Comparison of ENCODE assay signal across 8 cellular contexts in the genomic region with DNA sequence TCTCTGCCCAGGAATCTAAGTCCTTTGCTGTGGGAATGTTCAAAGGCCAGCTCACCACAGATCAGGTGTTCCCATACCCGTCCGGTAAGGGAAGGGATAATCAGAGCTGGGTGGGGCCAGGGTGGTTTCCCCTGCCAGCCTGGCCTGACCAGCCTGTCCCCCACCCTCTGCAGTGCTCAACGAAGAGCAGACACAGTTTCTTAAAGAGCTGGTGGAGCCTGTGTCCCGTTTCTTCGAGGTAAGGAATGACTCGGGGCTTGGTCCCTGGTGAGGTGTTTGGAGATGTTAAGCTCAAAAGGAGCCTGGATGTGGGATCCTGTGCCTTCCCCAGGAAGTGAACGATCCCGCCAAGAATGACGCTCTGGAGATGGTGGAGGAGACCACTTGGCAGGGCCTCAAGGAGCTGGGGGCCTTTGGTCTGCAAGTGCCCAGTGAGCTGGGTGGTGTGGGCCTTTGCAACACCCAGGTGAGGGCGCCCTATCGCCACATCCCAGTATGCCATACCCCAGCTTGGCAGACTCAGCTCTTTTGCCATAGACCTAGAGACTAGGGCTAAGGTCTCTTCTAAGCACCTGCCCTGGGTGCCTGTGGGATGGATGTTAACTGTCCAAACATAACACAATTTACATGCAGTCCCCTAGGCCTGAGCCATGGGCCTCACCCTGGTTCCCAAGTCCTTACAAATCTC. TPM values are rescaled to one million over a fixed set of nuclear protein-coding genes. Genes with fewer than 3 reads are reported as not detected.
DNase-seq lines count a peak whose midpoint lies in the region; ATAC-seq, FAIRE-seq and TF ChIP-seq lines count a peak whose summit lies in the region.

No MANE protein-coding gene starts in this region.

- no peak for ATAC-seq in HG02970 (IDR thresholded peaks at IDR 0.05; ENCODE audit: low FRiP score, unreplicated experiment)

- H3K36me3 ChIP-seq in kidney (ENCODE audit: control insufficient read depth in 1 of 2, insufficient read depth in 2 of 2, low read length in 2 of 2): peaks cover 30 to 38% of the 10 kb centered on the region in 2 donors

- H3K27ac ChIP-seq in kidney (ENCODE audit: low read depth in 2 of 2, low read length in 2 of 2): peak overlapping the region; percentile 100

- intact Hi-C loops in MCF 10A (cut with micrococcal nuclease) (loop anchor here (1.0 kb wide), 1 partner anchor 76 kb away; no protein-coding TSS in a partner anchor), kidney (cut with DNase I) (no loop called here)

- peak overlapping the region; percentile 86 for H3K4me3 Mint-ChIP-seq in MCF 10A (ENCODE audit: unreplicated experiment)

- peak overlapping the region; percentile 96 for H3K27ac Mint-ChIP-seq in MCF 10A (ENCODE audit: low read depth, unreplicated experiment)

- no peaks in the 10 kb centered on the region for H3K9me3 Mint-ChIP-seq in MCF 10A (ENCODE audit: unreplicated experiment)

- no peak for TF ChIP-seq POLR2A in H54 (IDR thresholded peaks at IDR 0.05; ENCODE audit: low read depth, low read length)

- TF ChIP-seq CTCF in MCF 10A (IDR thresholded peaks at IDR 0.05; ENCODE audit: unreplicated experiment) (peak; percentile 63), kidney (IDR thresholded peaks at IDR 0.05; ENCODE audit: borderline replicate concordance, extremely low read depth, insufficient read depth) (peak; percentile 37)

- H3K27me3 Mint-ChIP-seq in MCF 10A (ENCODE audit: insufficient read depth, unreplicated experiment): no peaks in the 10 kb centered on the region

- peaks cover 35% of the 10 kb centered on the region for H3K4me1 Mint-ChIP-seq in MCF 10A (ENCODE audit: insufficient read depth, unreplicated experiment)

- CTCF ChIA-PET in MCF 10A (lab: Yijun Ruan, JAX): interaction anchor here (0.6 to 2.0 kb wide), 6 partner anchors 11 to 76 kb away, joined by 3 to 9 read pairs (median 4); partner anchors contain the start of genes DVL2, PHF23 and SLC2A4

- DNase-seq in DMS114 treated with DMSO at 0.1 percent for 48 hours (lab: John Stamatoyannopoulos, UW; ENCODE audit: unreplicated experiment) (peak; percentile 44), T-helper 2 cell (peak in 4 of 5 experiments; percentile 31 to 77 (median 41)), MCF 10A (ENCODE audit: unreplicated experiment) (peak; percentile 70), kidney (peak; percentile 82), H54 (ENCODE audit: insufficient read length, low spot score) (no peak)
- peak; percentile 41 to 61 for DNase-seq in stimulated activated CD4-positive, alpha-beta T cell treated with anti-CD3 and anti-CD28 coated beads, Interleukin-2, amount 100 ng/mL, for 48 hours

- BruUV-seq in MCF 10A (replicated peaks; lab: Mats Ljungman, UMichigan): no TSS peak

- no peaks in the 10 kb centered on the region for H3K9me3 ChIP-seq in kidney (ENCODE audit: control insufficient read depth in 1 of 2, low read length in 2 of 2)

- POLR2A ChIA-PET in MCF 10A (lab: Yijun Ruan, JAX): interaction anchor here (0.6 to 9.0 kb wide), 17 partner anchors 16 to 668 kb away, joined by 3 to 278 read pairs (median 6); partner anchors contain the start of genes CTDNEP1, DVL2, GABARAP and MPDU1

- peaks cover 58% of the 10 kb centered on the region for H3K36me3 Mint-ChIP-seq in MCF 10A (ENCODE audit: insufficient read depth, unreplicated experiment)

- H3K4me1 ChIP-seq in kidney (ENCODE audit: control insufficient read depth in 1 of 2, insufficient read depth in 1 of 2, low read depth in 1 of 2, low read length in 2 of 2): peaks cover 36 to 48% of the 10 kb centered on the region in 2 donors

- TF ChIP-seq EP300 in Ishikawa (IDR thresholded peaks at IDR 0.05; ENCODE audit: borderline replicate concordance): no peak

- H3K9ac ChIP-seq in kidney (ENCODE audit: low read length in 2 of 2): peak overlapping the region; percentile 90 to 99

- peak overlapping the region; percentile 74 to 91 for H3K4me3 ChIP-seq in kidney (ENCODE audit: low read length in 2 of 2)

- peak; percentile 43; the same call in 1 of the 2 replicates for TF ChIP-seq RAD21 in Ishikawa (IDR thresholded peaks at IDR 0.05; ENCODE audit: low read depth)

- FAIRE-seq in kidney (lab: Jason Lieb, UNC): peak; percentile 81
- no peak for FAIRE-seq in H54 (lab: Jason Lieb, UNC)

TF ChIP-seq in Ishikawa, 13 proteins besides CTCF, POLR2A, EP300 and RAD21:
- TF ChIP-seq, protein P1, sequence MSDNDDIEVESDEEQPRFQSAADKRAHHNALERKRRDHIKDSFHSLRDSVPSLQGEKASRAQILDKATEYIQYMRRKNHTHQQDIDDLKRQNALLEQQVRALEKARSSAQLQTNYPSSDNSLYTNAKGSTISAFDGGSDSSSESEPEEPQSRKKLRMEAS (IDR thresholded peaks at IDR 0.05): no peak

RNA-seq across cellular contexts. Expression of gene ACADVL, which starts 1.0 kb away (rescaled TPM):
- total RNA-seq in MCF 10A (2022): 387 and 413 TPM in 2 replicates
- total RNA-seq in kidney: 689 TPM
- 1,202 TPM for polyA plus RNA-seq in kidney (ENCODE audit: insufficient read depth, low read depth, low replicate concordance)

RNA-seq across cellular contexts. Expression of gene DLG4, which starts 1.1 kb away (rescaled TPM):
- 7.6 TPM in 2 replicates for total RNA-seq in MCF 10A (2022)
- total RNA-seq in kidney: 18.9 TPM
- 6.6 TPM for polyA plus RNA-seq in kidney (ENCODE audit: insufficient read depth, low read depth, low replicate concordance)

RNA-seq across cellular contexts. Expression of gene DVL2, which starts 13.6 kb away (rescaled TPM):
- total RNA-seq in MCF 10A (2022): 34.9 and 37.4 TPM in 2 replicates
- 35.8 TPM for total RNA-seq in kidney
- polyA plus RNA-seq in kidney (ENCODE audit: insufficient read depth, low read depth, low replicate concordance): 18.0 TPM

RNA-seq across cellular contexts. Expression of gene PHF23, which starts 18.5 kb away (rescaled TPM):
- total RNA-seq in MCF 10A (2022) (41.8 and 47.1 TPM in 2 replicates), kidney (28.1 TPM)
- polyA plus RNA-seq in kidney (ENCODE audit: insufficient read depth, low read depth, low replicate concordance): 48.5 TPM

RNA-seq across cellular contexts. Expression of gene GABARAP, which starts 21.5 kb away (rescaled TPM):
- total RNA-seq in MCF 10A (2022) (226 and 294 TPM in 2 replicates), kidney (477 TPM)
- 1,483 TPM for polyA plus RNA-seq in kidney (ENCODE audit: insufficient read depth, low read depth, low replicate concordance)
